21 cellular contexts compared by ENCODE assay signal in the genomic region with DNA sequence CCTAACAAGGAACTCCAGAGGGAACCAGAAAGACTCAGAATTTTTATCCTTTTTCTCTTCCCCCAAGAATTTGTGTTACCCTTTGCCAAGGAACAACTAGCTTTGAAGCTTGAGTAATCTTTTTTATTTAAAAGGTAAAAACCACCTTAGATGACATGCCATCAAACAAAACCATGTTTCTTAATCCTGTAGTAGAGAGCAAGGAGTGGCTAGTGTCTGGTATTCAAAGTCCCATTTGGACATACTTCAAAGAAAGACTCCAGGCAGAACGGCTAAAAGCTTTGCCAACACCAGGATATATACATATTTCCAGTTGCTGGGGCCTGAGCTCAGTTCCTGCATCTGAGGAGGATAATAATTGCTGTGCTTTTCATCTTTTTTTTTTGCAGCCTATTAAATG.
DNase-seq lines count a peak whose midpoint lies in the region; ATAC-seq and TF ChIP-seq lines count a peak whose summit lies in the region.
"Had no signal": no experiment of that assay in that cellular context is flagged by ENCODE, and none has a peak within 500 bp of the region (broad histone marks: within the 10 kb centered on the region; RNA-seq: fewer than 3 reads in every experiment).

No MANE protein-coding gene starts in this region.

- no peaks in the 10 kb centered on the region for H3K79me1 ChIP-seq in mesendoderm (ENCODE audit: low read length)

- H3K9me3 Mint-ChIP-seq in MCF 10A (ENCODE audit: unreplicated experiment) = peaks cover 11% of the 10 kb centered on the region

- no peak overlapping the region for H4K8ac ChIP-seq in mesendoderm (ENCODE audit: low read depth, low read length)

- H3K36me3 Mint-ChIP-seq in MCF 10A (ENCODE audit: insufficient read depth, unreplicated experiment) = no peaks in the 10 kb centered on the region
- H3K36me3 Mint-ChIP-seq: activated naive CD4-positive, alpha-beta T cell treated with anti-CD3 and anti-CD28 coated beads, Interleukin-2, amount 50 U/mL, for 24 hours had no signal

- no peaks in the 10 kb centered on the region for H3K27me3 Mint-ChIP-seq in MCF 10A (ENCODE audit: insufficient read depth, unreplicated experiment)
- H3K27me3 Mint-ChIP-seq: activated naive CD4-positive, alpha-beta T cell treated with anti-CD3 and anti-CD28 coated beads, Interleukin-2, amount 50 U/mL, for 24 hours had no signal

- H3K18ac ChIP-seq in mesendoderm (ENCODE audit: low read length) = no peak overlapping the region

- no peak overlapping the region for H3K56ac ChIP-seq in mesendoderm (ENCODE audit: low read length)

- no peak overlapping the region for H2BK5ac ChIP-seq in mesendoderm (ENCODE audit: low read length)

- TF ChIP-seq EP300 in suprapubic skin (IDR thresholded peaks at IDR 0.05) = no peak

- no peak overlapping the region for H3K9ac ChIP-seq in mesendoderm (ENCODE audit: low read length)

- peak overlapping the region; percentile 45 for H2BK120ac ChIP-seq in mesendoderm (ENCODE audit: low read depth, low read length)

- ATAC-seq in HG03342 (IDR thresholded peaks at IDR 0.05; ENCODE audit: unreplicated experiment) = no peak

- H3K4me1 Mint-ChIP-seq in MCF 10A (ENCODE audit: insufficient read depth, unreplicated experiment) = peaks cover 7% of the 10 kb centered on the region
- H3K4me1 Mint-ChIP-seq: activated naive CD4-positive, alpha-beta T cell treated with anti-CD3 and anti-CD28 coated beads, Interleukin-2, amount 50 U/mL, for 24 hours had no signal

- H4K5ac ChIP-seq in mesendoderm (ENCODE audit: low read length) = no peak overlapping the region

- H3K4me3 ChIP-seq in mesendoderm (ENCODE audit: low read length) = no peak overlapping the region
- H3K4me3 ChIP-seq in suprapubic skin = no peak overlapping the region
- H3K4me3 ChIP-seq in lower leg skin (ENCODE audit: low read depth, poor library complexity, severe bottlenecking) = no peak overlapping the region
- H3K4me3 ChIP-seq: skin epidermis had no signal

- DNase-seq in H4 (ENCODE audit: low spot score) (peak; percentile 8), MCF 10A (ENCODE audit: unreplicated experiment) (no peak), mesendoderm (no peak), suprapubic skin (ENCODE audit: low spot score in 2 of 2) (no peak), HPDE6-E6E7 (ENCODE audit: extremely low spot score) (no peak), lower leg skin (ENCODE audit: low spot score in 2 of 2) (no peak), DMS79 (lab: John Stamatoyannopoulos, UW) (no peak)
- DNase-seq: activated CD4-positive, alpha-beta T cell treated with anti-CD3 and anti-CD28 coated beads for 1 hour; activated CD8-positive, alpha-beta memory T cell treated with anti-CD3 and anti-CD28 coated beads, Interleukin-2, amount 50 U/mL, for 4 hours; BE2C; caudate nucleus; glutamatergic neuron; KBM-7; midbrain; NCI-H1105 treated with DMSO at 0.1 percent for 48 hours; occipital lobe; stimulated activated naive CD4-positive, alpha-beta T cell treated with Interleukin-2 at 50 U/mL for 16 hours; T-helper 9 cell had no signal

- H3K27me3 ChIP-seq in mesendoderm (ENCODE audit: insufficient read depth, low read length, poor library complexity) (no peaks in the 10 kb centered on the region), suprapubic skin (no peaks in the 10 kb centered on the region)
- H3K27me3 ChIP-seq: BE2C had no signal

- CTCF ChIA-PET in MCF 10A (lab: Yijun Ruan, JAX) = no interaction called here

- no peaks in the 10 kb centered on the region for H3K36me3 ChIP-seq in mesendoderm (ENCODE audit: control insufficient read depth, insufficient read depth, low read length)
- H3K36me3 ChIP-seq in suprapubic skin = no peaks in the 10 kb centered on the region
- H3K36me3 ChIP-seq: BE2C had no signal

- H3K27ac ChIP-seq in mesendoderm (ENCODE audit: low read depth, low read length) = no peak overlapping the region
- peak overlapping the region; percentile 39 for H3K27ac ChIP-seq in suprapubic skin

- no peak overlapping the region for H3K4ac ChIP-seq in mesendoderm (ENCODE audit: low read depth, low read length)

- no peaks in the 10 kb centered on the region for H3K79me2 ChIP-seq in mesendoderm (ENCODE audit: control insufficient read depth, insufficient read depth, low read length)

- no TSS peak for BruUV-seq in MCF 10A (replicated peaks; lab: Mats Ljungman, UMichigan)

- no peaks in the 10 kb centered on the region for H3K9me3 ChIP-seq in suprapubic skin
- H3K9me3 ChIP-seq: BE2C had no signal

- TF ChIP-seq POLR2A in suprapubic skin (IDR thresholded peaks at IDR 0.05) = no peak
- TF ChIP-seq POLR2A in lower leg skin (IDR thresholded peaks at IDR 0.05) = no peak

- no peak overlapping the region for H3K4me3 Mint-ChIP-seq in MCF 10A (ENCODE audit: unreplicated experiment)
- H3K4me3 Mint-ChIP-seq: activated naive CD4-positive, alpha-beta T cell treated with anti-CD3 and anti-CD28 coated beads, Interleukin-2, amount 50 U/mL, for 24 hours had no signal

- H2BK15ac ChIP-seq in mesendoderm (replicated peaks; ENCODE audit: low read depth) = no peak overlapping the region

- POLR2A ChIA-PET in MCF 10A (lab: Yijun Ruan, JAX) = interaction anchor here (0.7 to 1.6 kb wide), 3 partner anchors 9 to 37 kb away, joined by 3 to 5 read pairs (median 4); no protein-coding TSS in a partner anchor

- no peak overlapping the region for H3K23ac ChIP-seq in mesendoderm (ENCODE audit: low read length)

- H3K4me1 ChIP-seq in mesendoderm (ENCODE audit: control insufficient read depth, low read depth, low read length) = no peaks in the 10 kb centered on the region
- peaks cover 10% of the 10 kb centered on the region for H3K4me1 ChIP-seq in suprapubic skin
- H3K4me1 ChIP-seq: BE2C had no signal

- TF ChIP-seq CTCF in MCF 10A (IDR thresholded peaks at IDR 0.05; ENCODE audit: unreplicated experiment) (no peak), suprapubic skin (IDR thresholded peaks at IDR 0.05) (no peak), lower leg skin (IDR thresholded peaks at IDR 0.05) (no peak)

- peak overlapping the region; percentile 3 for H3K27ac Mint-ChIP-seq in MCF 10A (ENCODE audit: low read depth, unreplicated experiment)
- H3K27ac Mint-ChIP-seq: activated naive CD4-positive, alpha-beta T cell treated with anti-CD3 and anti-CD28 coated beads, Interleukin-2, amount 50 U/mL, for 24 hours had no signal

- H3K4me2 ChIP-seq in mesendoderm (ENCODE audit: low read length) = no peak overlapping the region

- WGBS in mesendoderm (ENCODE audit: extremely low coverage, insufficient coverage, low lambda C conversion rate) = no CpG with 5 or more reads among the region's 1 CpG
- WGBS in suprapubic skin = 11% methylated on average over 1 of the region's 1 CpG
- whole genome bisulfite sequencing in lower leg skin, 2 donors = 17 to 28% methylated on average over 1 of the region's 1 CpG

- H2AK5ac ChIP-seq in mesendoderm (ENCODE audit: low read length) = no peak overlapping the region

- intact Hi-C loops in MCF 10A (cut with micrococcal nuclease) (no loop called here), lower leg skin (cut with DNase I; ENCODE audit: low total_unique reads) (no loop called here)
